In genomic region chr12:125650587-125650986, GRCh38 we compare ENCODE assay signal across 24 cellular contexts.
"Had no signal": no experiment of that assay in that cellular context is flagged by ENCODE, and none has a peak within 500 bp of the region (broad histone marks: within the 10 kb centered on the region; RNA-seq: fewer than 3 reads in every experiment).

No MANE protein-coding gene starts in this region.

- ATAC-seq: activated CD4-positive, alpha-beta T cell treated with anti-CD3 and anti-CD28 coated beads for 36 hours; activated CD4-positive, CD25-positive, alpha-beta regulatory T cell treated with anti-CD3 and anti-CD28 coated beads, Interleukin-2, amount 50 U/mL, for 24 hours; activated CD8-positive, alpha-beta T cell treated with anti-CD3 and anti-CD28 coated beads, Interleukin-2, amount 10 ng/mL, durations not matched to agents 7 days and 5 days; activated naive CD4-positive, alpha-beta T cell treated with anti-CD3 and anti-CD28 coated beads, Interleukin-2, amount 50 U/mL, for 72 hours; body of pancreas; SK-N-SH treated with all-trans-retinoic acid at 6 μM for 48 hours had no signal

- DNase-seq: activated CD4-positive, alpha-beta T cell treated with anti-CD3 and anti-CD28 coated beads for 36 hours; activated CD4-positive, alpha-beta T cell treated with anti-CD3 and anti-CD28 coated beads, Interleukin-2, amount 10 ng/mL, durations not matched to agents 7 days and 5 days; activated CD4-positive, alpha-beta T cell treated with anti-CD3 and anti-CD28 coated beads, Interleukin-2, amount 50 U/mL, for 48 hours; activated CD8-positive, alpha-beta T cell treated with anti-CD3 and anti-CD28 coated beads, Interleukin-2, amount 10 ng/mL, durations not matched to agents 7 days and 5 days; activated gamma-delta T cell; activated naive CD4-positive, alpha-beta T cell treated with anti-CD3 and anti-CD28 coated beads for 36 hours; activated T-cell treated with anti-CD3 and anti-CD28 coated beads, Interleukin-2, amount 50 U/mL, for 24 hours; adrenal gland; body of pancreas; MM.1S; MV-4-11; NCI-H1092; NCI-H1436 treated with DMSO at 0.1 percent for 48 hours; NCI-H1694 treated with DMSO at 0.1 percent for 48 hours; NCI-H2029; NCI-H345; NCI-H524 treated with DMSO at 0.1 percent for 48 hours; SHP77 treated with DMSO at 0.1 percent for 48 hours; T-helper 1 cell; T1000 had no signal

- H3K9me3 Mint-ChIP-seq: activated naive CD4-positive, alpha-beta T cell treated with anti-CD3 and anti-CD28 coated beads for 36 hours; activated T-helper 2 cell treated with anti-CD3 and anti-CD28 coated beads, Interferon-gamma antibody, Interleukin-2, Interleukin-4, amounts not matched to agents 10 μg/mL and 5 μg/mL and 100 μg/mL, durations not matched to agents 14 hours and 24 hours and 36 hours had no signal

- H3K36me3 Mint-ChIP-seq: activated naive CD4-positive, alpha-beta T cell treated with anti-CD3 and anti-CD28 coated beads, Interleukin-2, amount 50 U/mL, for 72 hours had no signal

- H3K27me3 Mint-ChIP-seq: activated CD4-positive, alpha-beta T cell treated with anti-CD3 and anti-CD28 coated beads, Interleukin-2, amount 10 ng/mL, durations not matched to agents 7 days and 5 days; activated T-cell treated with anti-CD3 and anti-CD28 coated beads, Interleukin-2, amount 50 U/mL, for 24 hours had no signal

- H3K27ac Mint-ChIP-seq: activated CD4-positive, alpha-beta T cell treated with anti-CD3 and anti-CD28 coated beads for 36 hours; activated CD4-positive, alpha-beta T cell treated with anti-CD3 and anti-CD28 coated beads, Interleukin-2, amount 10 ng/mL, durations not matched to agents 7 days and 5 days; activated CD8-positive, alpha-beta T cell treated with anti-CD3 and anti-CD28 coated beads, Interleukin-2, amount 10 ng/mL, durations not matched to agents 7 days and 5 days; activated naive CD4-positive, alpha-beta T cell treated with anti-CD3 and anti-CD28 coated beads for 36 hours; activated naive CD4-positive, alpha-beta T cell treated with anti-CD3 and anti-CD28 coated beads, Interleukin-2, amount 50 U/mL, for 72 hours; activated T-cell treated with anti-CD3 and anti-CD28 coated beads, Interleukin-2, amount 50 U/mL, for 24 hours; activated T-helper 2 cell treated with anti-CD3 and anti-CD28 coated beads, Interferon-gamma antibody, Interleukin-2, Interleukin-4, amounts not matched to agents 10 μg/mL and 5 μg/mL and 100 μg/mL, durations not matched to agents 14 hours and 24 hours and 36 hours had no signal

- H3K4me3 Mint-ChIP-seq: activated CD4-positive, alpha-beta T cell treated with anti-CD3 and anti-CD28 coated beads for 36 hours; activated CD4-positive, alpha-beta T cell treated with anti-CD3 and anti-CD28 coated beads, Interleukin-2, amount 10 ng/mL, durations not matched to agents 7 days and 5 days; activated CD8-positive, alpha-beta T cell treated with anti-CD3 and anti-CD28 coated beads, Interleukin-2, amount 10 ng/mL, durations not matched to agents 7 days and 5 days; activated naive CD4-positive, alpha-beta T cell treated with anti-CD3 and anti-CD28 coated beads for 36 hours; activated T-cell treated with anti-CD3 and anti-CD28 coated beads, Interleukin-2, amount 50 U/mL, for 24 hours had no signal

- H3K4me1 Mint-ChIP-seq: activated CD4-positive, alpha-beta T cell treated with anti-CD3 and anti-CD28 coated beads for 36 hours; activated CD4-positive, alpha-beta T cell treated with anti-CD3 and anti-CD28 coated beads, Interleukin-2, amount 10 ng/mL, durations not matched to agents 7 days and 5 days had no signal
